Comparison of ENCODE assay signal across 8 cellular contexts in the genomic region with DNA sequence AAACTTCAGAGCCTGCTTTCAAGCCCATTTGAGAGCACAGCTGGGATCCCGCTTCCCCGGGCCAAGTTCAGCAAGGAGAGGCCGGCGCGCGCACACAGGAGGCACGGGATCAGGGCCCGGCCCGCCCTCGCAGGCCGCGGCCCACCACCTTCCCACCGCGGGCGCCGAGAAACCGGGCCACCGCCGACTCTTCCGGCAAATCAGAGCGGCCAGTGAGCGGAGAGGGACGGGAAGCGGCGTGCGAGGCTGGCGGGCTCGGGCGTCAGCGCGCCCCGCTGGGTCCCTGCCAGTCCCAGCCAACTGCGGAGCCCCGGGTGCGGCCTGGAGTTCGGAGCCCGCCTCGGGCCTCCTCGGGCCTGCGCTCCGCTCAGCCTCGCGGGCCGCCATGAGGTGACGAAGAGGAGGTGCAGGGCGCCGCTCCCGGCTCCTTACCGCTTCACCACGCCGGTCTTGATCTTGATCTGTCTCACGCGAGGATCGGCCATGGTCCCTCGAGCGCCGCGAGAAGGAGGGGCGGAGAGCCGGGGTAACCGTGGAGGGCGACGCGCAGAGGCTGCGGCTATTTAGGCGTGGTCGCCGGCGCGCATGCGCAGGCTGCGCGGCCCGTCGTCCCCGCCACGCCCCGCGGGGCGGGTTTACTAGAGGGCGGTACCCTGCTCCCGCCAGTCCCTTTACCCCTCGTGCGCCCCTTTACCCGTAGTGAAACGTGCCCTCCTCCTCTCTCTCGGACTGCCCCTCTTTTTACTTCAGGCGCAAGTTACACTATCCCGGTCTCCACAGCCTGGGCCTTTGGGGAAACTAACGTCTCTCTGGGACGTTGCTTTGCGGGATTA. TPM values are rescaled to one million over a fixed set of nuclear protein-coding genes. Genes with fewer than 3 reads are reported as not detected.
A peak's percentile ranks its signal among the peaks of the same experiment; 100 is the strongest.
DNase-seq lines count a peak whose midpoint lies in the region; ATAC-seq, FAIRE-seq and TF ChIP-seq lines count a peak whose summit lies in the region.

A gene with protein sequence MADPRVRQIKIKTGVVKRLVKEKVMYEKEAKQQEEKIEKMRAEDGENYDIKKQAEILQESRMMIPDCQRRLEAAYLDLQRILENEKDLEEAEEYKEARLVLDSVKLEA (minus strand): TSS at position 567 of the 833 bp plus-strand sequence. CDS start 82 bp downstream, at position 485.

- H3K4me1 Mint-ChIP-seq in activated CD4-positive, alpha-beta T cell treated with anti-CD3 and anti-CD28 coated beads for 36 hours: peaks cover 52% of the 10 kb centered on the region

- H3K27ac Mint-ChIP-seq in activated CD4-positive, alpha-beta T cell treated with anti-CD3 and anti-CD28 coated beads for 36 hours: peak within 1 kb of the TSS; percentile 95

- POLR2A ChIA-PET in activated CD4-positive, alpha-beta T cell treated with anti-CD3 and anti-CD28 coated beads for 36 hours (lab: Charles Lee): interaction anchor here (0.6 kb wide), 1 partner anchor 1214 kb away, joined by 4 read pairs; no protein-coding TSS in a partner anchor

- peaks cover 20 to 37% (median 32%) of the 10 kb centered on the region in 11 experiments; a peak in 21 of 22 replicates for H3K36me3 ChIP-seq in BLaER1 treated with 17β-estradiol and CSF1 and Interleukin-3, amounts not matched to agents 10 nM and 100 nM

- H3K36me3 Mint-ChIP-seq in activated CD4-positive, alpha-beta T cell treated with anti-CD3 and anti-CD28 coated beads for 36 hours (ENCODE audit: low read depth): peaks cover 34% of the 10 kb centered on the region

- CTCF ChIA-PET in activated CD4-positive, alpha-beta T cell treated with anti-CD3 and anti-CD28 coated beads for 36 hours (lab: Charles Lee): interaction anchor here (1.1 kb wide), 1 partner anchor 129 kb away, joined by 3 read pairs; no protein-coding TSS in a partner anchor

- peaks cover 0 to 14% (median 9%) of the 10 kb centered on the region in 11 experiments; a peak in 14 of 22 replicates for H3K9me3 ChIP-seq in BLaER1 treated with 17β-estradiol and CSF1 and Interleukin-3, amounts not matched to agents 10 nM and 100 nM (replicated peaks in 1 of 11)

- H3K27me3 ChIP-seq in BLaER1 treated with 17β-estradiol and CSF1 and Interleukin-3, amounts not matched to agents 10 nM and 100 nM: no peaks in the 10 kb centered on the region

- peaks cover 22 to 49% (median 29%) of the 10 kb centered on the region in 10 experiments for H3K4me1 ChIP-seq in BLaER1 treated with 17β-estradiol and CSF1 and Interleukin-3, amounts not matched to agents 10 nM and 100 nM

- intact Hi-C loops in activated CD4-positive, alpha-beta T cell treated with anti-CD3 and anti-CD28 coated beads for 36 hours (cut with DNase I, micrococcal nuclease): loop anchor here (1.0 to 10.0 kb wide), 12 partner anchors 9 to 1374 kb away; a partner anchor contains a TSS

- peak within 1 kb of the TSS; percentile 95 to 100 (median 99) for H3K27ac ChIP-seq in BLaER1 treated with 17β-estradiol and CSF1 and Interleukin-3, amounts not matched to agents 10 nM and 100 nM

- peak; percentile 90 for ATAC-seq in HG03442 (IDR thresholded peaks at IDR 0.05; ENCODE audit: unreplicated experiment)
- peak; percentile 88 for ATAC-seq in activated CD4-positive, alpha-beta T cell treated with anti-CD3 and anti-CD28 coated beads for 36 hours

- H3K4me2 ChIP-seq in BLaER1 treated with 17β-estradiol and CSF1 and Interleukin-3, amounts not matched to agents 10 nM and 100 nM: peak within 1 kb of the TSS; percentile 80 to 96 (median 88)

- peaks cover 22 to 47% (median 42%) of the 10 kb centered on the region in 11 experiments; a peak in 18 of 22 replicates for H4K20me1 ChIP-seq in BLaER1 treated with 17β-estradiol and CSF1 and Interleukin-3, amounts not matched to agents 10 nM and 100 nM

- peak within 1 kb of the TSS; percentile 98 for H3K4me3 Mint-ChIP-seq in activated CD4-positive, alpha-beta T cell treated with anti-CD3 and anti-CD28 coated beads for 36 hours

- DNase-seq in GM19239 (ENCODE audit: insufficient read length, low spot score): peak; percentile 54
- peak; percentile 78 for DNase-seq in NCI-H510A treated with DMSO at 0.1 percent for 48 hours (lab: John Stamatoyannopoulos, UW)
- DNase-seq in activated CD4-positive, alpha-beta T cell treated with anti-CD3 and anti-CD28 coated beads for 36 hours: peak; percentile 92
- peak; percentile 93 for DNase-seq in choroid plexus epithelial cell (ENCODE audit: low read depth)
- peak; percentile 93 for DNase-seq in kidney tubule cell (ENCODE audit: low spot score)
- peak; percentile 67 to 84 (median 78) for DNase-seq in stimulated activated CD4-positive, alpha-beta T cell treated with anti-CD3 and anti-CD28 coated beads, Interleukin-1b, Interleukin-23, amount 100 ng/mL, for 24 hours (ENCODE audit: low read depth in 4 of 4, low spot score in 1 of 4)

- peak within 1 kb of the TSS; percentile 95 to 100 (median 99) for H3K9ac ChIP-seq in BLaER1 treated with 17β-estradiol and CSF1 and Interleukin-3, amounts not matched to agents 10 nM and 100 nM

- H3K27me3 Mint-ChIP-seq in activated CD4-positive, alpha-beta T cell treated with anti-CD3 and anti-CD28 coated beads for 36 hours: no peaks in the 10 kb centered on the region

- TF ChIP-seq CTCF in choroid plexus epithelial cell (conservative IDR thresholded peaks at IDR 0.05; ENCODE audit: low read depth, low read length): peak; percentile 16

- H3K4me3 ChIP-seq in BLaER1 treated with 17β-estradiol and CSF1 and Interleukin-3, amounts not matched to agents 10 nM and 100 nM: peak within 1 kb of the TSS; percentile 69 to 84 (median 77)
- H3K4me3 ChIP-seq in choroid plexus epithelial cell (ENCODE audit: low read depth, low read length): peak within 1 kb of the TSS; percentile 81

- H3K9me3 Mint-ChIP-seq in activated CD4-positive, alpha-beta T cell treated with anti-CD3 and anti-CD28 coated beads for 36 hours (ENCODE audit: low read depth): no peaks in the 10 kb centered on the region

- FAIRE-seq in GM19239 (lab: Jason Lieb, UNC): peak; percentile 96

RNA-seq across cellular contexts. Expression of the gene that starts here (rescaled TPM):
- 100 to 1,000 TPM; 195 to 210 TPM for total RNA-seq in activated CD4-positive, alpha-beta T cell treated with anti-CD3 and anti-CD28 coated beads for 36 hours

Comparison
In these comparisons a context has a peak if more than half of its experiments do, and no peak if none do; other contexts are left out.
1. Peak in every context shown above with its lines: DNase-seq, ATAC-seq, H3K4me3 ChIP-seq and H3K27ac ChIP-seq.